In the genomic region with DNA sequence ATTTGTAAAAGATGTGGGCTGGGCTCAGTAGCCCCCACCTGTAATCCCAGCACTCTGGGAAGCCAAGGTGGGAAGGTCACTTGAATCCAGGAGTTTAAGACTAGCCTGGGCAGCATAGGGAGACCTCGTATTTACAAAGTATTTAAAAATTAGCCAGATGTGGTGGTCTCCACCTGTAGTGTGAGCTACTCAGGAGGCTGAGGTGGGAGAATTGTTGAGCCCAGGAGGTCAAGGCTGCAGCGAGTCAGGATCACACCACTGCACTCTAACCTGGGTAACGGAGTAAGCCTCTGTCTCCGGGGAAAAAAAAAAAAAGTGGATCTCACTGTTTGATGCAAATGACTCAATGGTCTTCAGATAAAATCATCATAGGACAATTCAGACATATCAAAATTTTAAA, we compare ENCODE assay signal across 18 cellular contexts.
DNase-seq lines count a peak whose midpoint lies in the region; ATAC-seq, FAIRE-seq and TF ChIP-seq lines count a peak whose summit lies in the region.
"Had no signal": no experiment of that assay in that cellular context is flagged by ENCODE, and none has a peak within 500 bp of the region (broad histone marks: within the 10 kb centered on the region; RNA-seq: fewer than 3 reads in every experiment).

No MANE protein-coding gene starts in this region.

- H3K9ac ChIP-seq in HepG2 (ENCODE audit: insufficient read depth, low read depth, low read length) (no peak overlapping the region), K562 (ENCODE audit: insufficient read depth in 1 of 2, low read depth in 2 of 2, low read length in 2 of 2) (no peak overlapping the region), kidney (ENCODE audit: low read length in 2 of 2) (no peak overlapping the region)
- H3K9ac ChIP-seq: BLaER1 treated with 17β-estradiol and CSF1 and Interleukin-3, amounts not matched to agents 10 nM and 100 nM; GM23248 had no signal

- peak; percentile 44; the same call in 2 of the 3 replicates for ATAC-seq in HepG2
- no peak for ATAC-seq in right lobe of liver
- no peak for ATAC-seq in K562
- ATAC-seq in stimulated activated effector memory CD8-positive, alpha-beta T cell treated with anti-CD3 and anti-CD28 coated beads, Interleukin-12 subunit alpha, Interleukin-12 subunit beta, amount 100 ng/mL, for 72 hours: no peak
- ATAC-seq: GM12878 had no signal

- CTCF ChIA-PET in HepG2 (lab: Yijun Ruan, JAX; ENCODE audit: low intra/inter-chr PET ratio, low total read pairs) (no interaction called here), K562 (lab: Yijun Ruan, JAX; ENCODE audit: low intra/inter-chr PET ratio) (no interaction called here)

- TF ChIP-seq CTCF in HepG2 (CRISPR knock-in tag; IDR thresholded peaks at IDR 0.05) (no peak), right lobe of liver (IDR thresholded peaks at IDR 0.05) (no peak), K562 (IDR thresholded peaks at IDR 0.05 in 2 of 3, conservative IDR thresholded peaks at IDR 0.05 in 1 of 3; ENCODE audit: insufficient read depth in 2 of 3, low read depth in 1 of 3, low read length in 3 of 3) (no peak), mesothelial cell of epicardium (IDR thresholded peaks at IDR 0.05; ENCODE audit: unreplicated experiment) (no peak), kidney (IDR thresholded peaks at IDR 0.05; ENCODE audit: borderline replicate concordance, extremely low read depth, insufficient read depth) (no peak)

- H3K27me3 ChIP-seq in HepG2 (ENCODE audit: control insufficient read depth in 1 of 2, insufficient read depth in 2 of 2, low read length in 2 of 2) (no peaks in the 10 kb centered on the region), right lobe of liver (no peaks in the 10 kb centered on the region), K562 (ENCODE audit: control insufficient read depth in 2 of 2, insufficient read depth in 2 of 2, low read length in 2 of 2) (no peaks in the 10 kb centered on the region)
- H3K27me3 ChIP-seq: BLaER1 treated with 17β-estradiol and CSF1 and Interleukin-3, amounts not matched to agents 10 nM and 100 nM had no signal

- 74% methylated on average over 4 of the region's 4 CpGs for WGBS in HepG2 (ENCODE audit: low lambda C conversion rate)
- WGBS in right lobe of liver (ENCODE audit: insufficient coverage, low coverage, low lambda C conversion rate, missing lambda C conversion rate): 80% methylated on average over 4 of the region's 4 CpGs
- WGBS in K562 (ENCODE audit: insufficient coverage, low coverage, missing lambda C conversion rate): 86% methylated on average over 4 of the region's 4 CpGs

- no peak for TF ChIP-seq POLR2A in HepG2 (IDR thresholded peaks at IDR 0.05; ENCODE audit: insufficient read depth in 1 of 2, low read depth in 2 of 2, low read length in 2 of 2)
- TF ChIP-seq POLR2A in right lobe of liver (IDR thresholded peaks at IDR 0.05): no peak
- no peak for TF ChIP-seq POLR2A in K562 (conservative IDR thresholded peaks at IDR 0.05)

- H3K9me3 Mint-ChIP-seq in mesothelial cell of epicardium: no peaks in the 10 kb centered on the region
- no peaks in the 10 kb centered on the region for H3K9me3 Mint-ChIP-seq in stimulated activated effector memory CD8-positive, alpha-beta T cell treated with anti-CD3 and anti-CD28 coated beads, Interleukin-12 subunit alpha, Interleukin-12 subunit beta, amount 100 ng/mL, for 72 hours
- H3K9me3 Mint-ChIP-seq: CD4-positive, CD25-positive, alpha-beta regulatory T cell had no signal

- TF ChIP-seq EP300 in HepG2 (IDR thresholded peaks at IDR 0.05; ENCODE audit: low read depth in 2 of 2, low read length in 2 of 2) (no peak), HepG2 (CRISPR knock-in tag; IDR thresholded peaks at IDR 0.05; ENCODE audit: borderline replicate concordance) (no peak), K562 (IDR thresholded peaks at IDR 0.05; ENCODE audit: low read length) (no peak)

- BruUV-seq in HepG2 (replicated peaks; lab: Mats Ljungman, UMichigan): no TSS peak
- BruUV-seq in K562 (replicated peaks; lab: Mats Ljungman, UMichigan): no TSS peak

- H4K20me1 ChIP-seq in HepG2 (ENCODE audit: insufficient read depth, low read length) (peaks cover 2% of the 10 kb centered on the region; the same call in 1 of the 2 replicates), K562 (replicated peaks; ENCODE audit: control insufficient read depth, insufficient read depth, low read length) (no peaks in the 10 kb centered on the region)

- H3K4me3 ChIP-seq in HepG2 (replicated peaks in 1 of 3; ENCODE audit: insufficient read depth in 1 of 3, low read depth in 2 of 3, low read length in 3 of 3) (no peak overlapping the region), right lobe of liver (no peak overlapping the region), K562 (no peak overlapping the region), kidney (ENCODE audit: low read length in 2 of 2) (no peak overlapping the region)
- H3K4me3 ChIP-seq: BLaER1 treated with 17β-estradiol and CSF1 and Interleukin-3, amounts not matched to agents 10 nM and 100 nM; GM12878; GM23248 had no signal

- no peak overlapping the region for H3K4me3 Mint-ChIP-seq in mesothelial cell of epicardium
- no peak overlapping the region for H3K4me3 Mint-ChIP-seq in stimulated activated effector memory CD8-positive, alpha-beta T cell treated with anti-CD3 and anti-CD28 coated beads, Interleukin-12 subunit alpha, Interleukin-12 subunit beta, amount 100 ng/mL, for 72 hours

- peak overlapping the region; percentile 83 for H3K27ac Mint-ChIP-seq in mesothelial cell of epicardium
- H3K27ac Mint-ChIP-seq in stimulated activated effector memory CD8-positive, alpha-beta T cell treated with anti-CD3 and anti-CD28 coated beads, Interleukin-12 subunit alpha, Interleukin-12 subunit beta, amount 100 ng/mL, for 72 hours: peak overlapping the region; percentile 11

- H2AFZ ChIP-seq in HepG2 (ENCODE audit: low read length) (no peak overlapping the region), K562 (ENCODE audit: low read depth, low read length) (no peak overlapping the region)
- H2AFZ ChIP-seq: GM23248 had no signal

- H3K79me2 ChIP-seq in HepG2 (ENCODE audit: insufficient read depth, low read length) (no peaks in the 10 kb centered on the region), K562 (ENCODE audit: control insufficient read depth, insufficient read depth, low read length) (no peaks in the 10 kb centered on the region)

- peaks cover 23% of the 10 kb centered on the region for H3K36me3 Mint-ChIP-seq in mesothelial cell of epicardium
- H3K36me3 Mint-ChIP-seq in stimulated activated effector memory CD8-positive, alpha-beta T cell treated with anti-CD3 and anti-CD28 coated beads, Interleukin-12 subunit alpha, Interleukin-12 subunit beta, amount 100 ng/mL, for 72 hours: peaks cover 84% of the 10 kb centered on the region

- DNase-seq in HepG2 (ENCODE audit: low spot score) (no peak), right lobe of liver (no peak), K562 (ENCODE audit: extremely low read depth in 1 of 4, low spot score in 3 of 4) (no peak), mesothelial cell of epicardium (ENCODE audit: low spot score in 2 of 2, unreplicated experiment in 2 of 2) (no peak), kidney (no peak), LoVo (ENCODE audit: low spot score) (no peak)
- DNase-seq in stimulated activated effector memory CD8-positive, alpha-beta T cell treated with anti-CD3 and anti-CD28 coated beads, Interleukin-12 subunit alpha, Interleukin-12 subunit beta, amount 100 ng/mL, for 72 hours (ENCODE audit: low spot score in 2 of 2): no peak
- DNase-seq in activated CD4-positive, alpha-beta T cell treated with anti-CD3 and anti-CD28 coated beads, Interleukin-2, amount 50 U/mL, for 1 hour: no peak
- DNase-seq: ACHN; Calu3; CD4-positive, CD25-positive, alpha-beta regulatory T cell; DMS 273 treated with DMSO at 0.1 percent for 48 hours; DMS79; GM23248 had no signal

- H3K4me1 Mint-ChIP-seq in mesothelial cell of epicardium: peaks cover 19% of the 10 kb centered on the region
- H3K4me1 Mint-ChIP-seq in stimulated activated effector memory CD8-positive, alpha-beta T cell treated with anti-CD3 and anti-CD28 coated beads, Interleukin-12 subunit alpha, Interleukin-12 subunit beta, amount 100 ng/mL, for 72 hours: peaks cover 11% of the 10 kb centered on the region

- FAIRE-seq in HepG2 (lab: Jason Lieb, UNC) (no peak), K562 (lab: Jason Lieb, UNC) (no peak), kidney (lab: Jason Lieb, UNC) (no peak)
- FAIRE-seq: GM12878, GM18507, H54 had no signal

- H3K27ac ChIP-seq in HepG2 (ENCODE audit: extremely low read length, insufficient read depth, low read length) (peak overlapping the region; percentile 12), right lobe of liver (no peak overlapping the region), K562 (ENCODE audit: extremely low read depth, low read depth, low read length) (no peak overlapping the region), kidney (ENCODE audit: low read depth in 2 of 2, low read length in 2 of 2) (no peak overlapping the region)
- H3K27ac ChIP-seq: BLaER1 treated with 17β-estradiol and CSF1 and Interleukin-3, amounts not matched to agents 10 nM and 100 nM; GM23248 had no signal

- no peaks in the 10 kb centered on the region for H3K27me3 Mint-ChIP-seq in mesothelial cell of epicardium (ENCODE audit: low read depth)
- H3K27me3 Mint-ChIP-seq: CD4-positive, CD25-positive, alpha-beta regulatory T cell had no signal

- no peak overlapping the region for H3K4me2 ChIP-seq in HepG2 (ENCODE audit: low read depth, low read length)
- H3K4me2 ChIP-seq in K562 (ENCODE audit: insufficient read depth, low read length): no peak overlapping the region
- H3K4me2 ChIP-seq: BLaER1 treated with 17β-estradiol and CSF1 and Interleukin-3, amounts not matched to agents 10 nM and 100 nM had no signal

- no peak for TF ChIP-seq RAD21 in HepG2 (CRISPR knock-in tag; IDR thresholded peaks at IDR 0.05)
- TF ChIP-seq RAD21 in K562 (CRISPR knock-in tag; conservative IDR thresholded peaks at IDR 0.05 in 1 of 2, IDR thresholded peaks at IDR 0.05 in 1 of 2): no peak

- H3K9me3 ChIP-seq in HepG2 (ENCODE audit: low read length): no peaks in the 10 kb centered on the region
- no peaks in the 10 kb centered on the region for H3K9me3 ChIP-seq in right lobe of liver
- H3K9me3 ChIP-seq in K562 (replicated peaks; ENCODE audit: control insufficient read depth, insufficient read depth, low read depth, low read length): no peaks in the 10 kb centered on the region
- H3K9me3 ChIP-seq in kidney (ENCODE audit: control insufficient read depth in 1 of 2, low read length in 2 of 2): no peaks in the 10 kb centered on the region
- H3K9me3 ChIP-seq: BLaER1 treated with 17β-estradiol and CSF1 and Interleukin-3, amounts not matched to agents 10 nM and 100 nM had no signal

- in situ Hi-C loops in HepG2 (cut with HindIII; ENCODE audit: extremely low pct_ligation_motif_present, low pct_unique_long_range_greater_than_20kb): no loop called here
- in situ Hi-C loops in K562 (cut with MboI): no loop called here

- intact Hi-C loops in HepG2 (cut with micrococcal nuclease; ENCODE audit: unreplicated experiment) (loop anchor here (5.0 kb wide), 1 partner anchor 179 kb away; no protein-coding TSS in a partner anchor), right lobe of liver (cut with DNase I) (no loop called here), K562 (cut with micrococcal nuclease) (no loop called here), kidney (cut with DNase I) (no loop called here)

- peaks cover 39% of the 10 kb centered on the region for H3K4me1 ChIP-seq in HepG2 (ENCODE audit: insufficient read depth, low read length)
- peaks cover 0 to 3% (median 0%) of the 10 kb centered on the region in 4 donors for H3K4me1 ChIP-seq in right lobe of liver
- H3K4me1 ChIP-seq in K562 (replicated peaks in 1 of 2; ENCODE audit: control insufficient read depth in 2 of 2, insufficient read depth in 2 of 2, low read length in 2 of 2): no peaks in the 10 kb centered on the region
- H3K4me1 ChIP-seq in kidney (ENCODE audit: control insufficient read depth in 1 of 2, insufficient read depth in 1 of 2, low read depth in 1 of 2, low read length in 2 of 2): no peaks in the 10 kb centered on the region

- POLR2A ChIA-PET in HepG2 (lab: Yijun Ruan, JAX): no interaction called here
- POLR2A ChIA-PET in K562 (lab: Yijun Ruan, JAX): interaction anchor here (0.7 to 1.2 kb wide), 2 partner anchors 41 to 1262 kb away, joined by 3 read pairs; no protein-coding TSS in a partner anchor

- no peaks in the 10 kb centered on the region for H3K9me1 ChIP-seq in K562 (ENCODE audit: control insufficient read depth, insufficient read depth, low read length)

- H3K36me3 ChIP-seq in HepG2 (replicated peaks in 1 of 2; ENCODE audit: control insufficient read depth in 1 of 2, insufficient read depth in 2 of 2, low read length in 2 of 2): peaks cover 3 to 38% of the 10 kb centered on the region in 2 experiments; a peak in 4 of 5 replicates
- H3K36me3 ChIP-seq in right lobe of liver: peaks cover 0 to 7% (median 0%) of the 10 kb centered on the region in 4 donors
- H3K36me3 ChIP-seq in K562 (ENCODE audit: control insufficient read depth, insufficient read depth, low read length): peaks cover 59% of the 10 kb centered on the region
- peaks cover 6 to 32% of the 10 kb centered on the region in 2 donors for H3K36me3 ChIP-seq in kidney (ENCODE audit: control insufficient read depth in 1 of 2, insufficient read depth in 2 of 2, low read length in 2 of 2)
